8 cellular contexts compared by ENCODE assay signal in genomic region chr2:181104512-181105121, GRCh38.
DNase-seq lines count a peak whose midpoint lies in the region; ATAC-seq, FAIRE-seq and TF ChIP-seq lines count a peak whose summit lies in the region.

No MANE protein-coding gene starts in this region.

- no peaks in the 10 kb centered on the region for H3K27me3 ChIP-seq in BLaER1 treated with 17β-estradiol and CSF1 and Interleukin-3, amounts not matched to agents 10 nM and 100 nM

- peaks cover 5% of the 10 kb centered on the region for H3K36me3 Mint-ChIP-seq in activated T-helper 17 cell treated with anti-CD3 and anti-CD28 coated beads, Interleukin-2, amount 50 U/mL, for 72 hours (ENCODE audit: low read depth)
- peaks cover 5% of the 10 kb centered on the region for H3K36me3 Mint-ChIP-seq in stimulated activated effector memory CD8-positive, alpha-beta T cell treated with anti-CD3 and anti-CD28 coated beads, Interleukin-12 subunit alpha, Interleukin-12 subunit beta, amount 100 ng/mL, for 72 hours

- H3K9ac ChIP-seq in BLaER1 treated with 17β-estradiol and CSF1 and Interleukin-3, amounts not matched to agents 10 nM and 100 nM, result peak overlapping the region in 6 of 11 experiments; percentile 2 to 40 (median 14); a peak in 4 of 22 replicates

- H4K20me1 ChIP-seq in BLaER1 treated with 17β-estradiol and CSF1 and Interleukin-3, amounts not matched to agents 10 nM and 100 nM, result no peaks in the 10 kb centered on the region

- no peaks in the 10 kb centered on the region for H3K9me3 Mint-ChIP-seq in activated T-helper 17 cell treated with anti-CD3 and anti-CD28 coated beads, Interleukin-2, amount 50 U/mL, for 72 hours
- H3K9me3 Mint-ChIP-seq in stimulated activated effector memory CD8-positive, alpha-beta T cell treated with anti-CD3 and anti-CD28 coated beads, Interleukin-12 subunit alpha, Interleukin-12 subunit beta, amount 100 ng/mL, for 72 hours, result peaks cover under 1% of the 10 kb centered on the region

- no peak for ATAC-seq in activated T-helper 17 cell treated with anti-CD3 and anti-CD28 coated beads, Interleukin-2, amount 50 U/mL, for 72 hours (replicated peaks)
- no peak for ATAC-seq in stimulated activated effector memory CD8-positive, alpha-beta T cell treated with anti-CD3 and anti-CD28 coated beads, Interleukin-12 subunit alpha, Interleukin-12 subunit beta, amount 100 ng/mL, for 72 hours
- ATAC-seq in HG03460 (IDR thresholded peaks at IDR 0.05; ENCODE audit: unreplicated experiment), result no peak

- peak overlapping the region; percentile 2 to 68 (median 52); a peak in 18 of 22 replicates for H3K4me2 ChIP-seq in BLaER1 treated with 17β-estradiol and CSF1 and Interleukin-3, amounts not matched to agents 10 nM and 100 nM

- intact Hi-C loops in posterior vena cava (cut with DNase I), result no loop called here

- TF ChIP-seq POLR2A in GM12892 (IDR thresholded peaks at IDR 0.05; ENCODE audit: low read depth, low read length), result no peak

- no peak overlapping the region for H3K4me3 ChIP-seq in BLaER1 treated with 17β-estradiol and CSF1 and Interleukin-3, amounts not matched to agents 10 nM and 100 nM

- no peaks in the 10 kb centered on the region for H3K27me3 Mint-ChIP-seq in activated T-helper 17 cell treated with anti-CD3 and anti-CD28 coated beads, Interleukin-2, amount 50 U/mL, for 72 hours

- H3K4me1 Mint-ChIP-seq in activated T-helper 17 cell treated with anti-CD3 and anti-CD28 coated beads, Interleukin-2, amount 50 U/mL, for 72 hours, result peaks cover 29% of the 10 kb centered on the region
- H3K4me1 Mint-ChIP-seq in stimulated activated effector memory CD8-positive, alpha-beta T cell treated with anti-CD3 and anti-CD28 coated beads, Interleukin-12 subunit alpha, Interleukin-12 subunit beta, amount 100 ng/mL, for 72 hours, result peaks cover 49% of the 10 kb centered on the region

- peak overlapping the region; percentile 31 for H3K4me3 Mint-ChIP-seq in activated T-helper 17 cell treated with anti-CD3 and anti-CD28 coated beads, Interleukin-2, amount 50 U/mL, for 72 hours
- H3K4me3 Mint-ChIP-seq in stimulated activated effector memory CD8-positive, alpha-beta T cell treated with anti-CD3 and anti-CD28 coated beads, Interleukin-12 subunit alpha, Interleukin-12 subunit beta, amount 100 ng/mL, for 72 hours, result peak overlapping the region; percentile 9

- H3K27ac Mint-ChIP-seq in activated T-helper 17 cell treated with anti-CD3 and anti-CD28 coated beads, Interleukin-2, amount 50 U/mL, for 72 hours, result peak overlapping the region; percentile 70
- peak overlapping the region; percentile 1 for H3K27ac Mint-ChIP-seq in stimulated activated effector memory CD8-positive, alpha-beta T cell treated with anti-CD3 and anti-CD28 coated beads, Interleukin-12 subunit alpha, Interleukin-12 subunit beta, amount 100 ng/mL, for 72 hours

- H3K4me1 ChIP-seq in BLaER1 treated with 17β-estradiol and CSF1 and Interleukin-3, amounts not matched to agents 10 nM and 100 nM, result peaks cover 17 to 35% (median 30%) of the 10 kb centered on the region in 10 experiments

- no peaks in the 10 kb centered on the region for H3K9me3 ChIP-seq in BLaER1 treated with 17β-estradiol and CSF1 and Interleukin-3, amounts not matched to agents 10 nM and 100 nM (replicated peaks in 1 of 11)

- peak overlapping the region in 5 of 11 experiments; percentile 27 to 47 (median 35); a peak in 5 of 22 replicates for H3K27ac ChIP-seq in BLaER1 treated with 17β-estradiol and CSF1 and Interleukin-3, amounts not matched to agents 10 nM and 100 nM

- FAIRE-seq in GM12892 (lab: Jason Lieb, UNC), result peak; percentile 79

- no peaks in the 10 kb centered on the region for H3K36me3 ChIP-seq in BLaER1 treated with 17β-estradiol and CSF1 and Interleukin-3, amounts not matched to agents 10 nM and 100 nM

- no peak for DNase-seq in GM12892 (ENCODE audit: insufficient read length)
- peak; percentile 88 for DNase-seq in NCI-H2227 (lab: John Stamatoyannopoulos, UW; ENCODE audit: unreplicated experiment)
- peak; percentile 8 for DNase-seq in hepatic stellate cell (ENCODE audit: low spot score)
- no peak for DNase-seq in stimulated activated effector memory CD8-positive, alpha-beta T cell treated with anti-CD3 and anti-CD28 coated beads, Interleukin-12 subunit alpha, Interleukin-12 subunit beta, amount 100 ng/mL, for 72 hours (ENCODE audit: low spot score in 2 of 2)
- DNase-seq in posterior vena cava (ENCODE audit: low spot score), result no peak

Comparison
In these comparisons a context has a peak if more than half of its experiments do, and no peak if none do; other contexts are left out.
1. DNase-seq: peak in NCI-H2227 (single experiment) and hepatic stellate cell (single experiment); none in GM12892 (single experiment), stimulated activated effector memory CD8-positive, alpha-beta T cell treated with anti-CD3 and anti-CD28 coated beads, Interleukin-12 subunit alpha, Interleukin-12 subunit beta, amount 100 ng/mL, for 72 hours (0 of 2) and posterior vena cava (single experiment).